ENCODE assay signal across 24 cellular contexts in genomic region chr2:151292546-151292945, GRCh38.
"Had no signal": no experiment of that assay in that cellular context is flagged by ENCODE, and none has a peak within 500 bp of the region (broad histone marks: within the 10 kb centered on the region; RNA-seq: fewer than 3 reads in every experiment).

No MANE protein-coding gene starts in this region.

- H3K36me3 ChIP-seq: left ventricle myocardium inferior, neural progenitor cell, ovary, right atrium auricular region, right lobe of liver, thyroid gland, transverse colon, upper lobe of left lung, vagina had no signal

- H3K4me2 ChIP-seq: neural progenitor cell, smooth muscle cell had no signal

- H3K9ac ChIP-seq: neural progenitor cell had no signal

- ATAC-seq: natural killer cell; stimulated activated memory B cell treated with anti-CD40 and anti-IgM and Interleukin-4, amounts not matched to agents 10 μg/mL and 1 μg/mL and 100 μg/mL, for 72 hours; stimulated activated naive CD8-positive, alpha-beta T cell treated with anti-CD3 and anti-CD28 coated beads, Interleukin-15, amount 100 ng/mL, for 72 hours had no signal

- H3K9me3 ChIP-seq: left ventricle myocardium inferior, ovary, right atrium auricular region, right lobe of liver, testis, thyroid gland, transverse colon, upper lobe of left lung, vagina had no signal

- DNase-seq: islet precursor cell; left ventricle myocardium inferior; mesendoderm; naive B cell; natural killer cell; nephron progenitor cell; ovary; right lobe of liver; stimulated activated CD4-positive, alpha-beta T cell treated with anti-CD3 and anti-CD28 coated beads, Interleukin-1b, Interleukin-23, amount 100 ng/mL, for 48 hours; stimulated activated CD4-positive, alpha-beta T cell treated with anti-CD3 and anti-CD28 coated beads, Interleukin-2, amount 100 ng/mL, for 48 hours; stimulated activated CD4-positive, alpha-beta T cell treated with anti-CD3 and anti-CD28 coated beads, Interleukin-4, amount 100 ng/mL, for 4 hours; stimulated activated CD8-positive, alpha-beta memory T cell treated with anti-CD3 and anti-CD28 coated beads, Interleukin-4, amount 100 ng/mL, for 48 hours; stimulated activated naive CD4-positive, alpha-beta T cell treated with Interleukin-2 at 50 U/mL for 16 hours; stimulated activated naive CD8-positive, alpha-beta T cell treated with anti-CD3 and anti-CD28 coated beads, Interleukin-15, amount 100 ng/mL, for 72 hours; testis; thyroid gland; transverse colon; upper lobe of left lung had no signal

- H3K27me3 ChIP-seq: ovary, right atrium auricular region, right lobe of liver, testis, thyroid gland, transverse colon, upper lobe of left lung, vagina had no signal

- H3K4me3 ChIP-seq: left ventricle myocardium inferior, lung, neural progenitor cell, ovary, right atrium auricular region, right lobe of liver, smooth muscle cell, testis, thyroid gland, transverse colon, upper lobe of left lung, vagina had no signal

- H3K4me1 ChIP-seq: neural progenitor cell had no signal

- H3K27ac ChIP-seq: left ventricle myocardium inferior, neural progenitor cell, ovary, right atrium auricular region, right lobe of liver, testis, thyroid gland, transverse colon, upper lobe of left lung, vagina had no signal
